2 cellular contexts compared by ENCODE assay signal in genomic region chr4:25608644-25609043, GRCh38.
TF ChIP-seq lines count a peak whose summit lies in the region.

No MANE protein-coding gene starts in this region.

TF ChIP-seq in GM23338, 12 proteins besides CTCF, POLR2A, EP300 and RAD21:
- no peak for TF ChIP-seq ZNF462 (CRISPR knock-in tag; IDR thresholded peaks at IDR 0.05)
- no peak for TF ChIP-seq CREB1 (CRISPR knock-in tag; IDR thresholded peaks at IDR 0.05; ENCODE audit: low read depth)
- TF ChIP-seq EZH2 (IDR thresholded peaks at IDR 0.05; ENCODE audit: low read depth, unreplicated experiment) = no peak
- no peak for TF ChIP-seq JUNB (IDR thresholded peaks at IDR 0.05; ENCODE audit: unreplicated experiment)
- TF ChIP-seq, protein P1, sequence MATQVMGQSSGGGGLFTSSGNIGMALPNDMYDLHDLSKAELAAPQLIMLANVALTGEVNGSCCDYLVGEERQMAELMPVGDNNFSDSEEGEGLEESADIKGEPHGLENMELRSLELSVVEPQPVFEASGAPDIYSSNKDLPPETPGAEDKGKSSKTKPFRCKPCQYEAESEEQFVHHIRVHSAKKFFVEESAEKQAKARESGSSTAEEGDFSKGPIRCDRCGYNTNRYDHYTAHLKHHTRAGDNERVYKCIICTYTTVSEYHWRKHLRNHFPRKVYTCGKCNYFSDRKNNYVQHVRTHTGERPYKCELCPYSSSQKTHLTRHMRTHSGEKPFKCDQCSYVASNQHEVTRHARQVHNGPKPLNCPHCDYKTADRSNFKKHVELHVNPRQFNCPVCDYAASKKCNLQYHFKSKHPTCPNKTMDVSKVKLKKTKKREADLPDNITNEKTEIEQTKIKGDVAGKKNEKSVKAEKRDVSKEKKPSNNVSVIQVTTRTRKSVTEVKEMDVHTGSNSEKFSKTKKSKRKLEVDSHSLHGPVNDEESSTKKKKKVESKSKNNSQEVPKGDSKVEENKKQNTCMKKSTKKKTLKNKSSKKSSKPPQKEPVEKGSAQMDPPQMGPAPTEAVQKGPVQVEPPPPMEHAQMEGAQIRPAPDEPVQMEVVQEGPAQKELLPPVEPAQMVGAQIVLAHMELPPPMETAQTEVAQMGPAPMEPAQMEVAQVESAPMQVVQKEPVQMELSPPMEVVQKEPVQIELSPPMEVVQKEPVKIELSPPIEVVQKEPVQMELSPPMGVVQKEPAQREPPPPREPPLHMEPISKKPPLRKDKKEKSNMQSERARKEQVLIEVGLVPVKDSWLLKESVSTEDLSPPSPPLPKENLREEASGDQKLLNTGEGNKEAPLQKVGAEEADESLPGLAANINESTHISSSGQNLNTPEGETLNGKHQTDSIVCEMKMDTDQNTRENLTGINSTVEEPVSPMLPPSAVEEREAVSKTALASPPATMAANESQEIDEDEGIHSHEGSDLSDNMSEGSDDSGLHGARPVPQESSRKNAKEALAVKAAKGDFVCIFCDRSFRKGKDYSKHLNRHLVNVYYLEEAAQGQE (IDR thresholded peaks at IDR 0.05; ENCODE audit: unreplicated experiment) = no peak
- TF ChIP-seq STAT1 (IDR thresholded peaks at IDR 0.05; ENCODE audit: unreplicated experiment) = no peak
- no peak for TF ChIP-seq ETS1 (IDR thresholded peaks at IDR 0.05)
- TF ChIP-seq ZNF114 (CRISPR knock-in tag; IDR thresholded peaks at IDR 0.05) = no peak
- no peak for TF ChIP-seq NANOG (IDR thresholded peaks at IDR 0.05; ENCODE audit: borderline replicate concordance)
- TF ChIP-seq EZH2phosphoT487 (IDR thresholded peaks at IDR 0.05; ENCODE audit: unreplicated experiment) = no peak
- no peak for TF ChIP-seq POLR2AphosphoS5 (IDR thresholded peaks at IDR 0.05; ENCODE audit: low read depth)
- no peak for TF ChIP-seq ZNF331 (CRISPR knock-in tag; IDR thresholded peaks at IDR 0.05; ENCODE audit: low read depth)
TF ChIP-seq in GM23338: peak in this region for 0.

TF ChIP-seq in SK-N-SH, 30 proteins besides CTCF, POLR2A, EP300 and RAD21 (continued from another document):
- no peak for TF ChIP-seq TEAD4 (IDR thresholded peaks at IDR 0.05; ENCODE audit: borderline replicate concordance, insufficient read depth)
- no peak for TF ChIP-seq GATA2 (CRISPR knock-in tag; IDR thresholded peaks at IDR 0.05)
- no peak for TF ChIP-seq EZH2phosphoT487 (IDR thresholded peaks at IDR 0.05; ENCODE audit: borderline replicate concordance, low read depth)
- TF ChIP-seq ELF1 (IDR thresholded peaks at IDR 0.05) = no peak
- no peak for TF ChIP-seq POLR2AphosphoS5 (IDR thresholded peaks at IDR 0.05; ENCODE audit: low read depth, low read length)
